Comparison of ENCODE assay signal across 1 cellular context in the genomic region with DNA sequence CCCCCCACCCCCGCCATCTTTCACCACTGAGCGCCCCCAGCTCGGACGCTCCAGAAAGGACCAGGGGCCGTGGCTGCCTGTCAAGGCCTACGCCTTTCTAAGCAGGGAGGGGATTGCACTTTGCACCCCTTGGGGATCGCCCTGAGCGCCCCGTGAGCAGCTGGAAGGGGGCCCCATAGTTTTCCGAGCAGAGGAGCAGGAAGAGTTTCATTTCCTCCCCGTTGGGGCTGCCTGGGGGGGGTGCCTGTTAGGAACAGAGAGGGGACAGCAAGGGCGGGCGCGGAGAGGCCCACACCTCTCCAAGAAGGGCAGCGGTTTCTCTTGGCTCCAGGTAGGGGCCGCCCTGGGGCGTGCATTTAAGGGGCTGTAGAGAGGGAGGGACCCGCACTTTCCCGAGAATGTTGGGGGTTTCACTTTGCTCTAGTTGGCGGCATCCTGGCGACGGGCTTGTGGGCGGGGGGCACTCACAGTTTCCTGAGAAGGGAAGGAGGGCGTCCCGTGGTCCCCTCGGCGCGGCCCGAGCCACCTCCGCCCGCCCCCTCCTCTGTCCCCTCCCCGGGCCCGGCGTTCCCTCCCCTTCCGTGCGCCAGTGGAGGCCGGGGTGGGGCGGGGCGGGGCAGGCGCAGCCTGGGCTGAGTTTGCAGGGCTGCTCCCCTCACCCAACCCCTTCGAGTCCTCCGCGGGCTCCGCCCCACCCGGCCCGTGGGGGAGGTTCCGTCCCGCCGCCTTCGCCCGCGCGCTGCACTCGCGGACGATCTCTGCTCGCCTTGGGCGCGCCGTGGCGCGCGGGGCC.
A peak's percentile ranks its signal among the peaks of the same experiment; 100 is the strongest.
TF ChIP-seq lines count a peak whose summit lies in the region.

No MANE protein-coding gene starts in this region.

TF ChIP-seq in HCT116, 20 proteins besides CTCF, POLR2A, EP300 and RAD21 (continued from another document):
- TF ChIP-seq, protein P1, sequence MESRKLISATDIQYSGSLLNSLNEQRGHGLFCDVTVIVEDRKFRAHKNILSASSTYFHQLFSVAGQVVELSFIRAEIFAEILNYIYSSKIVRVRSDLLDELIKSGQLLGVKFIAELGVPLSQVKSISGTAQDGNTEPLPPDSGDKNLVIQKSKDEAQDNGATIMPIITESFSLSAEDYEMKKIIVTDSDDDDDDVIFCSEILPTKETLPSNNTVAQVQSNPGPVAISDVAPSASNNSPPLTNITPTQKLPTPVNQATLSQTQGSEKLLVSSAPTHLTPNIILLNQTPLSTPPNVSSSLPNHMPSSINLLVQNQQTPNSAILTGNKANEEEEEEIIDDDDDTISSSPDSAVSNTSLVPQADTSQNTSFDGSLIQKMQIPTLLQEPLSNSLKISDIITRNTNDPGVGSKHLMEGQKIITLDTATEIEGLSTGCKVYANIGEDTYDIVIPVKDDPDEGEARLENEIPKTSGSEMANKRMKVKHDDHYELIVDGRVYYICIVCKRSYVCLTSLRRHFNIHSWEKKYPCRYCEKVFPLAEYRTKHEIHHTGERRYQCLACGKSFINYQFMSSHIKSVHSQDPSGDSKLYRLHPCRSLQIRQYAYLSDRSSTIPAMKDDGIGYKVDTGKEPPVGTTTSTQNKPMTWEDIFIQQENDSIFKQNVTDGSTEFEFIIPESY (IDR thresholded peaks at IDR 0.05; ENCODE audit: extremely low read depth, insufficient replicate concordance, low read length): no peak
- peak; percentile 34; the same call in 1 of the 2 replicates for TF ChIP-seq SIN3A (IDR thresholded peaks at IDR 0.05; ENCODE audit: low read depth)
- TF ChIP-seq, protein P2, sequence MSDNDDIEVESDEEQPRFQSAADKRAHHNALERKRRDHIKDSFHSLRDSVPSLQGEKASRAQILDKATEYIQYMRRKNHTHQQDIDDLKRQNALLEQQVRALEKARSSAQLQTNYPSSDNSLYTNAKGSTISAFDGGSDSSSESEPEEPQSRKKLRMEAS (IDR thresholded peaks at IDR 0.05): no peak
